ENCODE assay signal across 9 cellular contexts in genomic region chr10:69980672-69981071, GRCh38.
"Had no signal": no experiment of that assay in that cellular context is flagged by ENCODE, and none has a peak within 500 bp of the region (broad histone marks: within the 10 kb centered on the region; RNA-seq: fewer than 3 reads in every experiment).

No MANE protein-coding gene starts in this region.

- H2AFZ ChIP-seq: GM23248 had no signal

- H3K4me3 Mint-ChIP-seq: HFFc6 had no signal

- H3K4me3 ChIP-seq: GM23248, HAP-1 had no signal

- H3K36me3 ChIP-seq: HAP-1 had no signal

- H3K27ac ChIP-seq: GM23248, HL-60, KMS-11 had no signal

- H3K4me2 ChIP-seq: KMS-11 had no signal

- H3K4me1 ChIP-seq: HAP-1 had no signal

- H3K27ac Mint-ChIP-seq: HFFc6 had no signal

- H3K9me3 ChIP-seq: HAP-1 had no signal

- DNase-seq: GM23248, GOT3, H7, HFFc6, IMR-90, KBM-7 had no signal

- H3K9ac ChIP-seq: GM23248, KMS-11 had no signal
